ENCODE assay signal across 8 cellular contexts in the genomic region with DNA sequence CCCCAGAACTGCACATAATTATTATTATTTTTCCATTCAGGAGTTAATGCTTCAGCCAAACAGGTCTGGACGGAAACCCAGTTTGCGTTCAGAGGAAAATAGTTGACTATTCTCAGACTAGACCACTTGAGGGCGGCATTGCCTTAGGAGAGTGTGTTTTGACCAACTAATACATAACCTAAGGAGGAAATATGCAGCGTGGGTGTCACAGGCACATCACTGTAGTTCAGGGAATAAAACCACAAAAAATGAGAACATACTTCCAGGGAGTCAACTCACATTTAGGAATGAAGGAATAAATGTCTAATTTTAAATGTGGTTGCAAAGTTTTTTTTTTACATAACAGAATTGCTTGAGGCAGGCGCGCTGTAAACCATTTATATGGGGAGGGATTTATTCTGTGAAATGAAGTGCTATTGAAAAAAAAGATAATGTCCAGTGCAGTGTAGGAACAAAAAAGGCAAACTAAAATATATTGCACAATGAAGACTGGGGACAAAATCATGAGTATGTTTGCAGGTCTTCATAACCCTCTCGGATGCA.
DNase-seq lines count a peak whose midpoint lies in the region; ATAC-seq, FAIRE-seq and TF ChIP-seq lines count a peak whose summit lies in the region.

No MANE protein-coding gene starts in this region.

- peak; percentile 43 for FAIRE-seq in frontal cortex (lab: Jason Lieb, UNC)

- ATAC-seq in GM21423 (IDR thresholded peaks at IDR 0.05; ENCODE audit: unreplicated experiment) (peak; percentile 83), Panc1 (peak; percentile 86), aorta (ENCODE audit: low FRiP score) (peak; percentile 90)

- no TSS peak for BruUV-seq in Panc1 (replicated peaks; lab: Mats Ljungman, UMichigan)

- in situ Hi-C loops in Panc1 (cut with HindIII; ENCODE audit: low pct_unique_long_range_greater_than_20kb, low sequenced_read_pairs): no loop called here

- intact Hi-C loops in Panc1 (cut with micrococcal nuclease; ENCODE audit: unreplicated experiment) (loop anchor here (5.0 to 10.0 kb wide), 3 partner anchors 60 to 503 kb away; no protein-coding TSS in a partner anchor), ovary (cut with DNase I) (loop anchor here (5.0 to 10.0 kb wide), 6 partner anchors 53 to 473 kb away; a partner anchor contains a TSS), aorta (cut with DNase I) (loop anchor here (1.0 to 10.0 kb wide), 8 partner anchors 50 to 1073 kb away; a partner anchor contains a TSS)
- intact Hi-C loops in activated T-helper 2 cell treated with anti-CD3 and anti-CD28 coated beads, Interferon-gamma antibody, Interleukin-2, Interleukin-4, amounts not matched to agents 10 μg/mL and 5 μg/mL and 100 μg/mL, durations not matched to agents 14 hours and 24 hours and 36 hours (cut with micrococcal nuclease): loop anchor here (2.0 to 5.0 kb wide), 3 partner anchors 60 to 645 kb away; a partner anchor contains a TSS

- TF ChIP-seq POLR2A in ovary (IDR thresholded peaks at IDR 0.05): no peak

- no peak overlapping the region for H3K27ac Mint-ChIP-seq in activated T-helper 2 cell treated with anti-CD3 and anti-CD28 coated beads, Interferon-gamma antibody, Interleukin-2, Interleukin-4, amounts not matched to agents 10 μg/mL and 5 μg/mL and 100 μg/mL, durations not matched to agents 14 hours and 24 hours and 36 hours

- no peak overlapping the region for H3K27ac ChIP-seq in Panc1 (ENCODE audit: low read length)
- H3K27ac ChIP-seq in ovary: no peak overlapping the region
- peak overlapping the region in 1 of 2 donors; percentile 68 for H3K27ac ChIP-seq in aorta (ENCODE audit: low read depth in 1 of 2, low read length in 2 of 2)

- H3K27me3 Mint-ChIP-seq in activated T-helper 2 cell treated with anti-CD3 and anti-CD28 coated beads, Interferon-gamma antibody, Interleukin-2, Interleukin-4, amounts not matched to agents 10 μg/mL and 5 μg/mL and 100 μg/mL, durations not matched to agents 14 hours and 24 hours and 36 hours (ENCODE audit: low read depth): peaks cover 12% of the 10 kb centered on the region

- no peak overlapping the region for H3K4me3 Mint-ChIP-seq in activated T-helper 2 cell treated with anti-CD3 and anti-CD28 coated beads, Interferon-gamma antibody, Interleukin-2, Interleukin-4, amounts not matched to agents 10 μg/mL and 5 μg/mL and 100 μg/mL, durations not matched to agents 14 hours and 24 hours and 36 hours (ENCODE audit: low read depth)

- H3K27me3 ChIP-seq in Panc1 (ENCODE audit: control insufficient read depth, insufficient read depth, low read length) (no peaks in the 10 kb centered on the region), ovary (no peaks in the 10 kb centered on the region), aorta (ENCODE audit: control insufficient read depth in 1 of 2, insufficient read depth in 2 of 2, low read length in 1 of 2) (no peaks in the 10 kb centered on the region)

- H3K9me3 ChIP-seq in Panc1 (ENCODE audit: control insufficient read depth, insufficient read depth, low read depth, low read length) (no peaks in the 10 kb centered on the region), ovary (no peaks in the 10 kb centered on the region), aorta (ENCODE audit: control insufficient read depth, low read length) (no peaks in the 10 kb centered on the region)

- DNase-seq in EL (peak; percentile 90), HT1080 (ENCODE audit: low read depth) (peak; percentile 64), Panc1 (ENCODE audit: low read depth, low spot score) (peak; percentile 27), frontal cortex (ENCODE audit: low spot score in 2 of 2) (peak; percentile 60 to 72), ovary (peak; percentile 50 to 79 (median 69)), aorta (peak in 1 of 2 donors; percentile 75)
- peak; percentile 10 for DNase-seq in activated T-helper 2 cell treated with anti-CD3 and anti-CD28 coated beads, Interferon-gamma antibody, Interleukin-2, Interleukin-4, amounts not matched to agents 10 μg/mL and 5 μg/mL and 100 μg/mL, durations not matched to agents 14 hours and 24 hours and 36 hours (ENCODE audit: low spot score)

- H3K4me1 ChIP-seq in Panc1 (ENCODE audit: control insufficient read depth, insufficient read depth, low read length): no peaks in the 10 kb centered on the region
- H3K4me1 ChIP-seq in ovary (ENCODE audit: insufficient read depth): peaks cover 10% of the 10 kb centered on the region
- H3K4me1 ChIP-seq in aorta (ENCODE audit: control insufficient read depth in 1 of 2, insufficient read depth in 2 of 2, low read length in 2 of 2): peaks cover 18 to 22% of the 10 kb centered on the region in 2 donors

- TF ChIP-seq CTCF in Panc1 (IDR thresholded peaks at IDR 0.05) (peak; percentile 73), ovary (IDR thresholded peaks at IDR 0.05) (peak; percentile 67 to 86 (median 79))

- POLR2A ChIA-PET in Panc1 (lab: Charles Lee): no interaction called here

- H3K4me1 Mint-ChIP-seq in activated T-helper 2 cell treated with anti-CD3 and anti-CD28 coated beads, Interferon-gamma antibody, Interleukin-2, Interleukin-4, amounts not matched to agents 10 μg/mL and 5 μg/mL and 100 μg/mL, durations not matched to agents 14 hours and 24 hours and 36 hours (ENCODE audit: low read depth): peaks cover 2% of the 10 kb centered on the region

- CTCF ChIA-PET in Panc1 (lab: Charles Lee): no interaction called here

- H3K4me3 ChIP-seq in Panc1 (ENCODE audit: low read depth in 2 of 2, low read length in 2 of 2): no peak overlapping the region
- no peak overlapping the region for H3K4me3 ChIP-seq in ovary
- H3K4me3 ChIP-seq in aorta (ENCODE audit: low read length in 2 of 2): no peak overlapping the region

- 26 to 30% (median 26%) methylated on average over 7 of the region's 7 CpGs for WGBS in ovary, 3 donors
- WGBS in aorta, 2 donors: 21 to 23% methylated on average over 7 of the region's 7 CpGs

- H3K9me3 Mint-ChIP-seq in activated T-helper 2 cell treated with anti-CD3 and anti-CD28 coated beads, Interferon-gamma antibody, Interleukin-2, Interleukin-4, amounts not matched to agents 10 μg/mL and 5 μg/mL and 100 μg/mL, durations not matched to agents 14 hours and 24 hours and 36 hours: no peaks in the 10 kb centered on the region

- no peaks in the 10 kb centered on the region for H3K36me3 Mint-ChIP-seq in activated T-helper 2 cell treated with anti-CD3 and anti-CD28 coated beads, Interferon-gamma antibody, Interleukin-2, Interleukin-4, amounts not matched to agents 10 μg/mL and 5 μg/mL and 100 μg/mL, durations not matched to agents 14 hours and 24 hours and 36 hours (ENCODE audit: low read depth)

- H3K36me3 ChIP-seq in Panc1 (ENCODE audit: control insufficient read depth, insufficient read depth, low read length) (no peaks in the 10 kb centered on the region), ovary (no peaks in the 10 kb centered on the region), aorta (ENCODE audit: control insufficient read depth in 1 of 2, insufficient read depth in 2 of 2, low read length in 1 of 2) (peaks cover 0 to 2% of the 10 kb centered on the region in 2 donors)

- TF ChIP-seq EP300 in ovary (IDR thresholded peaks at IDR 0.05): no peak
